Comparison of ENCODE assay signal across 1 cellular context in genomic region chr12:109093022-109093918, GRCh38.
TF ChIP-seq lines count a peak whose summit lies in the region.

ALKBH2 (minus strand) TSS chr12:109093472; CDS start chr12:109092786, 686 bp downstream.

TF ChIP-seq in A549, 52 proteins besides CTCF, POLR2A, EP300 and RAD21 (continued from another document):
- TF ChIP-seq USF2 (IDR thresholded peaks at IDR 0.05) (peak; percentile 67; the same call in 1 of the 2 replicates), ZC3H11A (IDR thresholded peaks at IDR 0.05) (no peak), ESRRA (IDR thresholded peaks at IDR 0.05; ENCODE audit: borderline replicate concordance, low read length) (peak; percentile 41; the same call in 1 of the 2 replicates), RFX5 (IDR thresholded peaks at IDR 0.05) (no peak), ZNF302 (CRISPR knock-in tag; IDR thresholded peaks at IDR 0.05) (no peak), NFE2L2 (conservative IDR thresholded peaks at IDR 0.05; ENCODE audit: low read length) (no peak), ATOH8 (CRISPR knock-in tag; IDR thresholded peaks at IDR 0.05; ENCODE audit: low read depth) (peak; percentile 69), HOXA7 (CRISPR knock-in tag; IDR thresholded peaks at IDR 0.05) (peak; percentile 46), RCOR1 (IDR thresholded peaks at IDR 0.05; ENCODE audit: low read depth, low read length) (no peak), RNF2 (IDR thresholded peaks at IDR 0.05; ENCODE audit: borderline replicate concordance, low read depth) (no peak), EHF (CRISPR knock-in tag; IDR thresholded peaks at IDR 0.05) (peak; percentile 79), CEBPB (IDR thresholded peaks at IDR 0.05) (no peak; a peak in 1 of 4 replicates), PBX3 (IDR thresholded peaks at IDR 0.05) (peak; percentile 56), POLR2AphosphoS2 (conservative IDR thresholded peaks at IDR 0.05; ENCODE audit: low read length) (no peak), BHLHE40 (IDR thresholded peaks at IDR 0.05; ENCODE audit: low read depth, low read length) (no peak), CHD4 (IDR thresholded peaks at IDR 0.05; ENCODE audit: borderline replicate concordance) (no peak), JUN (IDR thresholded peaks at IDR 0.05) (peak in 1 of 2 experiments; percentile 91; a peak in 4 of 5 replicates), SMC3 (IDR thresholded peaks at IDR 0.05) (peak; percentile 90), MAFK (IDR thresholded peaks at IDR 0.05; ENCODE audit: partially characterized antibody) (no peak), FOXS1 (CRISPR knock-in tag; IDR thresholded peaks at IDR 0.05) (no peak; the same call in 1 of the 2 replicates), REST (IDR thresholded peaks at IDR 0.05) (peak; percentile 92)
